2 cellular contexts compared by ENCODE assay signal in the genomic region with DNA sequence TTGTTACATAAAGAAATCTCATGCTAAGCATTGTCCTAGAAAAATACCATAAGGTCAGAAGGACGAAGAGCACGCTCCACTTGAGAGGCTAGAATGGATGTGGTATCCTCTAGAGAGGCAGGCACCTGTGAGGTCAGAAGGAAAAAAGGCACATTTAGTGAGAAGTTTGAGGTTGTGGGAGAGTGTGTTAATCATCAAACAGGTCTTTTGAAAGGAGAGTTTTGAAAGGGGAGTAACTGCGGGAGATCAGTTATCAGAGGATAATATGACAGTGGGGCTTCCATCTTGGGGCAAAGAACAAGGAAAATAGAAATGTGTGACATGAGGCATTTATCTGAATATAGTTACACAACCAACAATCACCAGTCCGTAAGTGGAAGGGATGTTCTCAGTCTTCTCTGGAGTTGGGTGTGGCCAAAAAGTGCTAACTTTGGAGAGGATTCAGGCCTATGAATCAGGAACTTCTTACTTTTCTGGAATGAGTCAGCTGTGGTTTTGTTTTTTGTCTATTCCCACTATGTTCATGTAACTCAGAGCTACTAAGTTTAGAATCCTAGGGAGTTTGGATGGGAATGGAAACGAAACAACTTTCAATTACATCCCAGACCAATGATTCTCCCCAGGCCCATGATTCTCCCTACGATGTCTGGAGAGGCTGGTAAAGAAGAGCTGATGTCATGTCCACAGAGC.
TF ChIP-seq lines count a peak whose summit lies in the region.

No MANE protein-coding gene starts in this region.

TF ChIP-seq in SK-N-SH treated with all-trans-retinoic acid at 6 μM for 48 hours, 23 proteins besides CTCF, POLR2A, EP300 and RAD21:
- TF ChIP-seq TOX (CRISPR knock-in tag; IDR thresholded peaks at IDR 0.05; ENCODE audit: borderline replicate concordance) (no peak), PPARA (CRISPR knock-in tag; IDR thresholded peaks at IDR 0.05; ENCODE audit: borderline replicate concordance) (no peak), CSRNP3 (CRISPR knock-in tag; IDR thresholded peaks at IDR 0.05) (no peak), ZFP3 (CRISPR knock-in tag; IDR thresholded peaks at IDR 0.05) (no peak), RARB (CRISPR knock-in tag; IDR thresholded peaks at IDR 0.05) (no peak)

TF ChIP-seq in SK-N-SH, 30 proteins besides CTCF, POLR2A, EP300 and RAD21 (continued from another document):
- TF ChIP-seq GATA2 (CRISPR knock-in tag; IDR thresholded peaks at IDR 0.05) = no peak
- no peak for TF ChIP-seq RFX5 (IDR thresholded peaks at IDR 0.05; ENCODE audit: low read length)
- TF ChIP-seq TCF12 (IDR thresholded peaks at IDR 0.05) = no peak
- TF ChIP-seq NFIC (IDR thresholded peaks at IDR 0.05; ENCODE audit: borderline replicate concordance) = no peak
- TF ChIP-seq ELF1 (IDR thresholded peaks at IDR 0.05) = no peak
- no peak for TF ChIP-seq MXI1 (IDR thresholded peaks at IDR 0.05; ENCODE audit: low read depth, low read length)
- TF ChIP-seq NRF1 (IDR thresholded peaks at IDR 0.05; ENCODE audit: low read depth, low read length) = no peak
